ENCODE assay signal across 16 cellular contexts in genomic region chr9:101433229-101433628, GRCh38. TPM values are rescaled to one million over a fixed set of nuclear protein-coding genes. Genes with fewer than 3 reads are reported as not detected.
DNase-seq lines count a peak whose midpoint lies in the region; ATAC-seq and TF ChIP-seq lines count a peak whose summit lies in the region.
"Had no signal": no experiment of that assay in that cellular context is flagged by ENCODE, and none has a peak within 500 bp of the region (broad histone marks: within the 10 kb centered on the region; RNA-seq: fewer than 3 reads in every experiment).

No MANE protein-coding gene starts in this region.

- DNase-seq in HuH-7 (ENCODE audit: low spot score) (peak; percentile 40), hepatocyte (ENCODE audit: low spot score) (no peak), NCI-H524 treated with DMSO at 0.1 percent for 48 hours (lab: John Stamatoyannopoulos, UW) (no peak)
- no peak for DNase-seq in central memory CD4-positive, alpha-beta T cell
- no peak for DNase-seq in activated CD4-positive, alpha-beta T cell treated with anti-CD3 and anti-CD28 coated beads, Interleukin-2, amount 10 ng/mL, durations not matched to agents 24 days and 14 days
- DNase-seq: 8988T; CD8-positive, alpha-beta T cell; HCEC 1CT; IMR-90 had no signal

- peak in 1 of 2 donors; percentile 16 for TF ChIP-seq RAD21 in liver (IDR thresholded peaks at IDR 0.05)

- H3K9me3 ChIP-seq in hepatocyte (ENCODE audit: low read depth) (no peaks in the 10 kb centered on the region), liver (ENCODE audit: control insufficient read depth in 4 of 4, low read length in 3 of 4) (no peaks in the 10 kb centered on the region)
- H3K9me3 ChIP-seq: BLaER1 had no signal

- H3K27me3 ChIP-seq in hepatocyte (no peaks in the 10 kb centered on the region), liver (ENCODE audit: control insufficient read depth in 4 of 4, insufficient read depth in 4 of 4, low read length in 3 of 4) (no peaks in the 10 kb centered on the region)
- H3K27me3 ChIP-seq: BLaER1 had no signal

- no peaks in the 10 kb centered on the region for H3K9me2 ChIP-seq in hepatocyte (replicated peaks; ENCODE audit: insufficient read depth)

- H2AFZ ChIP-seq in hepatocyte: no peak overlapping the region
- H2AFZ ChIP-seq: GM23338 had no signal

- H3K36me3 ChIP-seq in hepatocyte (replicated peaks; ENCODE audit: insufficient read depth, low read depth): no peaks in the 10 kb centered on the region
- H3K36me3 ChIP-seq in liver (ENCODE audit: control insufficient read depth in 4 of 4, insufficient read depth in 3 of 4, low read depth in 1 of 4, low read length in 3 of 4): peaks cover 2 to 37% (median 20%) of the 10 kb centered on the region in 4 donors
- H3K36me3 ChIP-seq: BLaER1 had no signal

- no peak overlapping the region for H3K27ac Mint-ChIP-seq in activated CD4-positive, alpha-beta T cell treated with anti-CD3 and anti-CD28 coated beads, Interleukin-2, amount 10 ng/mL, durations not matched to agents 24 days and 14 days
- H3K27ac Mint-ChIP-seq: CD8-positive, alpha-beta T cell; GM23338 had no signal

- no peaks in the 10 kb centered on the region for H3K4me1 ChIP-seq in hepatocyte (ENCODE audit: insufficient read depth)
- peaks cover 0 to 58% (median 30%) of the 10 kb centered on the region in 4 donors for H3K4me1 ChIP-seq in liver (ENCODE audit: control insufficient read depth in 4 of 4, insufficient read depth in 4 of 4, low read length in 3 of 4)
- H3K4me1 ChIP-seq: BLaER1 had no signal

- peak overlapping the region; percentile 14 for H3K4me2 ChIP-seq in hepatocyte
- H3K4me2 ChIP-seq: BLaER1, GM23338 had no signal

- no peaks in the 10 kb centered on the region for H4K20me1 ChIP-seq in hepatocyte (ENCODE audit: insufficient read depth, poor library complexity, severe bottlenecking)
- H4K20me1 ChIP-seq: BLaER1 had no signal

- H3K4me1 Mint-ChIP-seq in activated CD4-positive, alpha-beta T cell treated with anti-CD3 and anti-CD28 coated beads, Interleukin-2, amount 10 ng/mL, durations not matched to agents 24 days and 14 days: no peaks in the 10 kb centered on the region
- H3K4me1 Mint-ChIP-seq: GM23338 had no signal

- H3K27ac ChIP-seq in hepatocyte: peak overlapping the region; percentile 65
- H3K27ac ChIP-seq in liver (ENCODE audit: low read depth in 1 of 2, low read length in 2 of 2): peak overlapping the region; percentile 91 to 93
- H3K27ac ChIP-seq: BLaER1 had no signal

- H3K4me3 Mint-ChIP-seq in activated CD4-positive, alpha-beta T cell treated with anti-CD3 and anti-CD28 coated beads, Interleukin-2, amount 10 ng/mL, durations not matched to agents 24 days and 14 days: no peak overlapping the region
- H3K4me3 Mint-ChIP-seq: CD8-positive, alpha-beta T cell; GM23338 had no signal

- peak overlapping the region; percentile 76 to 100 for H3K9ac ChIP-seq in liver (ENCODE audit: low read depth in 1 of 2, low read length in 2 of 2)
- H3K9ac ChIP-seq: BLaER1 had no signal

- intact Hi-C loops in activated CD4-positive, alpha-beta T cell treated with anti-CD3 and anti-CD28 coated beads, Interleukin-2, amount 10 ng/mL, durations not matched to agents 24 days and 14 days (cut with micrococcal nuclease): no loop called here

- TF ChIP-seq CTCF in hepatocyte (IDR thresholded peaks at IDR 0.05; ENCODE audit: poor library complexity): no peak
- peak; percentile 19 for TF ChIP-seq CTCF in liver (IDR thresholded peaks at IDR 0.05; ENCODE audit: low read depth, low read length, missing input control)

- H3K4me3 ChIP-seq in hepatocyte (no peak overlapping the region), liver (ENCODE audit: low read depth in 1 of 3, low read length in 3 of 3) (peak overlapping the region; percentile 73 to 88 (median 77))
- H3K4me3 ChIP-seq: BLaER1, GM23338 had no signal

- no peaks in the 10 kb centered on the region for H3K79me2 ChIP-seq in hepatocyte

- no peak for ATAC-seq in GM21576 (IDR thresholded peaks at IDR 0.05; ENCODE audit: unreplicated experiment)
- ATAC-seq: CD8-positive, alpha-beta T cell; GM23338 had no signal

- H3K9me3 Mint-ChIP-seq in activated CD4-positive, alpha-beta T cell treated with anti-CD3 and anti-CD28 coated beads, Interleukin-2, amount 10 ng/mL, durations not matched to agents 24 days and 14 days: no peaks in the 10 kb centered on the region
- H3K9me3 Mint-ChIP-seq: CD8-positive, alpha-beta T cell; GM23338 had no signal

- no peaks in the 10 kb centered on the region for H3K36me3 Mint-ChIP-seq in activated CD4-positive, alpha-beta T cell treated with anti-CD3 and anti-CD28 coated beads, Interleukin-2, amount 10 ng/mL, durations not matched to agents 24 days and 14 days (ENCODE audit: low read depth)
- H3K36me3 Mint-ChIP-seq: CD8-positive, alpha-beta T cell had no signal

- peaks cover 8% of the 10 kb centered on the region for H3K27me3 Mint-ChIP-seq in activated CD4-positive, alpha-beta T cell treated with anti-CD3 and anti-CD28 coated beads, Interleukin-2, amount 10 ng/mL, durations not matched to agents 24 days and 14 days

- WGBS in hepatocyte (ENCODE audit: low lambda C conversion rate, missing lambda C conversion rate): 66% methylated on average over 3 of the region's 3 CpGs
- 24% methylated on average over 3 of the region's 3 CpGs for WGBS in liver

TF ChIP-seq in liver, 16 proteins besides CTCF, POLR2A, EP300 and RAD21 (continues in another document):
- TF ChIP-seq YY1 (IDR thresholded peaks at IDR 0.05) (peak; percentile 64), HNF4G (IDR thresholded peaks at IDR 0.05) (peak; percentile 53), TAF1 (conservative IDR thresholded peaks at IDR 0.05) (peak; percentile 34), GABPA (IDR thresholded peaks at IDR 0.05 in 1 of 2, conservative IDR thresholded peaks at IDR 0.05 in 1 of 2) (no peak), EGR1 (IDR thresholded peaks at IDR 0.05; ENCODE audit: low read depth in 2 of 2) (no peak), SP1 (IDR thresholded peaks at IDR 0.05) (peak; percentile 65), FOXA2 (IDR thresholded peaks at IDR 0.05) (peak; percentile 24), HNF4A (conservative IDR thresholded peaks at IDR 0.05) (peak; percentile 78 to 86), MAX (IDR thresholded peaks at IDR 0.05) (no peak), FOXA1 (IDR thresholded peaks at IDR 0.05) (no peak), RXRA (IDR thresholded peaks at IDR 0.05) (peak; percentile 61 to 73), JUND (IDR thresholded peaks at IDR 0.05) (peak in 1 of 2 donors; percentile 23), REST (IDR thresholded peaks at IDR 0.05) (peak; percentile 68)

RNA-seq across cellular contexts. Expression of gene ALDOB, which starts 2.3 kb away (rescaled TPM):
- total RNA-seq in hepatocyte (236 and 264 TPM in 2 replicates), liver (1,000 to 10,000 TPM in 1 of 2 donors, 100 to 1,000 TPM in 1; 527 to 1,744 TPM)
- polyA plus RNA-seq in hepatocyte (44.0 and 71.6 TPM in 2 replicates), liver (1,000 to 10,000 TPM; 1,872 to 2,132 TPM)
- total RNA-seq in activated CD4-positive, alpha-beta T cell treated with anti-CD3 and anti-CD28 coated beads, Interleukin-2, amount 10 ng/mL, durations not matched to agents 24 days and 14 days: not detected in 2 replicates
- total RNA-seq: A673; CD8-positive, alpha-beta T cell; GM23338; HT-29; IMR-90 had no signal
- polyA plus RNA-seq: AG04450, GM23338, IMR-90 had no signal

RNA-seq across cellular contexts. Expression of gene ZNF189, which starts 34.6 kb away (rescaled TPM):
- total RNA-seq in hepatocyte (50.0 and 60.3 TPM in 2 replicates), liver (10 to 100 TPM; 11.4 to 16.1 TPM)
- polyA plus RNA-seq in hepatocyte (11.1 and 13.6 TPM in 2 replicates), liver (1 to 10 TPM; 4.4 to 5.1 TPM)
- 11.7 and 12.7 TPM in 2 replicates for total RNA-seq in activated CD4-positive, alpha-beta T cell treated with anti-CD3 and anti-CD28 coated beads, Interleukin-2, amount 10 ng/mL, durations not matched to agents 24 days and 14 days

RNA-seq across cellular contexts. Expression of gene MRPL50, which starts 34.8 kb away (rescaled TPM):
- 22.8 and 24.1 TPM in 2 replicates for total RNA-seq in hepatocyte
- 23.1 and 23.7 TPM in 2 replicates for polyA plus RNA-seq in hepatocyte
- 10 to 100 TPM in 1 of 2 donors, 1 to 10 TPM in 1; 9.0 to 11.9 TPM for total RNA-seq in liver
- 10 to 100 TPM in 1 of 2 donors, 1 to 10 TPM in 1; 5.7 to 12.3 TPM for polyA plus RNA-seq in liver
- 18.6 and 19.8 TPM in 2 replicates for total RNA-seq in activated CD4-positive, alpha-beta T cell treated with anti-CD3 and anti-CD28 coated beads, Interleukin-2, amount 10 ng/mL, durations not matched to agents 24 days and 14 days

RNA-seq across cellular contexts. Expression of gene BAAT, which starts 48.4 kb away (rescaled TPM):
- total RNA-seq in hepatocyte: 41.8 and 45.2 TPM in 2 replicates
- polyA plus RNA-seq in hepatocyte: 13.8 and 19.8 TPM in 2 replicates
- 100 to 1,000 TPM in 1 of 2 donors, 10 to 100 TPM in 1; 31.9 to 167 TPM for total RNA-seq in liver
- 100 to 1,000 TPM; 136 to 275 TPM for polyA plus RNA-seq in liver
- total RNA-seq in activated CD4-positive, alpha-beta T cell treated with anti-CD3 and anti-CD28 coated beads, Interleukin-2, amount 10 ng/mL, durations not matched to agents 24 days and 14 days: 0.07 TPM in 1 of 2 replicates, not detected in the other
- total RNA-seq: CD8-positive, alpha-beta T cell; IMR-90 had no signal
- polyA plus RNA-seq: AG04450, IMR-90 had no signal

Comparison
In these comparisons a context has a peak if more than half of its experiments do, and no peak if none do; other contexts are left out.
1. RNA of gene ALDOB, which starts 2.3 kb away (total RNA-seq): 527 to 1,744 TPM in liver and 236 to 264 TPM in hepatocyte; not detected in activated CD4-positive, alpha-beta T cell treated with anti-CD3 and anti-CD28 coated beads, Interleukin-2, amount 10 ng/mL, durations not matched to agents 24 days and 14 days; every median in the first group is over 100 times any median in the second.